Comparison of ENCODE assay signal across 9 cellular contexts in the genomic region with DNA sequence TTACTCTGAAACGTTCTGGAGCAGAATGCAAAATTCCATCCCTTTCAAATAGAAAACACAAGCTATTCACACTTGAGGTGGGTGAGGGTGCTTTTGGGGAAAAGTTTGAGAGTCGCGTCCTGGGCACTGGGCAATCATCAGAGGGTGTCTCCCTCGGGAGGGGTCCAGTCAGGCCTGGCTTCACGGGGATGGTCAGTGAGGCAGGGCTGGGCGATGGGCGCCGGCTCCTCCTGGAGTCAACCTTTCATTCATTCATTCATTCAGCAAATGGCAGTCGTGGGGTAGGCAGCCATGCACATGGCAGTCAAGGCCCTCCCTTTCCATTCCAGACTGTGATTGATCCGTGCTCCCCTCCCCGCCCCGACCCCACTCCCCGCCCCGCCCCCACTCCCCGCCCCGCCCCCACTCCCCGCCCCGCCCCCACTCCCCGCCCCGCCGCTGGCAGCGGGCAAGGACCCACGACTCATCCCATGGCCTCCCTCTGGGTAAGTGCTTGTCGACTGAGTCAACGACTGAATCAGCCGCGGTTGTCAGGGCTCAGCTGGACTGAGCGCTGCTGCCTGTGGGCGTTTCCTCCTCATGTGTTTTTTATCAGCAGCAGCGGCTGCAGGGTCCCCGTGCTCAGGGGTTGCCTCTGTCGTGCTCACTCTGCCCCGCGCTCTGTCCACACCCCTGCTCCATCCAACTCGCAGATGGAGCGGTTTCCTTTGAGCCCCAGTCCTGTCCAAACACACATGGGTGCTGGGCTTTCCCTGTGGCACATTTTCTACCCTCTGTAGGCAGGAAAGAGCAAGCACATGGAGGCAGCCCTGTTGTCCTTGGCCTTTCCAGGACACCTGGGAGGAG. TPM values are rescaled to one million over a fixed set of nuclear protein-coding genes. Genes with fewer than 3 reads are reported as not detected.
DNase-seq lines count a peak whose midpoint lies in the region; ATAC-seq and TF ChIP-seq lines count a peak whose summit lies in the region.
"Had no signal": no experiment of that assay in that cellular context is flagged by ENCODE, and none has a peak within 500 bp of the region (broad histone marks: within the 10 kb centered on the region; RNA-seq: fewer than 3 reads in every experiment).

No MANE protein-coding gene starts in this region.

- DNase-seq in GM23338 (ENCODE audit: low spot score) (peak; percentile 43), RWPE1 (ENCODE audit: low spot score) (peak; percentile 96), amniotic epithelial cell (ENCODE audit: low read depth) (peak; percentile 95), left lung (peak; percentile 72 to 84), inferior parietal cortex (ENCODE audit: extremely low spot score) (no peak), HuH-7 (ENCODE audit: low spot score) (no peak)
- peak; percentile 44 for DNase-seq in stimulated activated CD8-positive, alpha-beta memory T cell treated with anti-CD3 and anti-CD28 coated beads, Interleukin-7, amount 100 ng/mL, for 24 hours (ENCODE audit: low read depth)

- H3K27me3 ChIP-seq in GM23338 (ENCODE audit: insufficient read depth) (no peaks in the 10 kb centered on the region), left lung (peaks cover 0 to 7% of the 10 kb centered on the region in 2 donors)

- peak overlapping the region; percentile 60; the same call in 1 of the 2 replicates for H3K4me2 ChIP-seq in GM23338

- H3K9me3 Mint-ChIP-seq in GM23338, result peaks cover 6% of the 10 kb centered on the region; the same call in 1 of the 3 replicates

- intact Hi-C loops in left lung (cut with DNase I), result loop anchor here in 1 of 2 donors (10.0 kb wide), 1 partner anchor 205 kb away; no protein-coding TSS in a partner anchor

- H3K4me1 ChIP-seq in GM23338 (ENCODE audit: insufficient read depth) (peaks cover 6% of the 10 kb centered on the region; the same call in 1 of the 2 replicates), left lung (peaks cover 15 to 55% of the 10 kb centered on the region in 2 donors)

- H3K27ac ChIP-seq in GM23338 (ENCODE audit: low read depth) (no peak overlapping the region), RWPE1 (peak overlapping the region; percentile 69), left lung (no peak overlapping the region)

- TF ChIP-seq CTCF in GM23338 (conservative IDR thresholded peaks at IDR 0.05; ENCODE audit: low read depth in 2 of 2) (no peak), RWPE1 (conservative IDR thresholded peaks at IDR 0.05; ENCODE audit: low read depth) (no peak), left lung (IDR thresholded peaks at IDR 0.05) (no peak)

- no peak overlapping the region for H3K27ac Mint-ChIP-seq in GM23338

- no peaks in the 10 kb centered on the region for H3F3A ChIP-seq in GM23338 (replicated peaks; ENCODE audit: low read depth)

- H3K9me3 ChIP-seq in left lung, result no peaks in the 10 kb centered on the region

- H2AFZ ChIP-seq in GM23338, result peak overlapping the region; percentile 85

- H3K4me3 ChIP-seq in GM23338 (no peak overlapping the region), left lung (no peak overlapping the region)
- H3K4me3 ChIP-seq: skin epidermis had no signal

- POLR2A ChIA-PET in RWPE1 (lab: Yijun Ruan, JAX; ENCODE audit: low non-redundant PET), result no interaction called here

- no peaks in the 10 kb centered on the region for H4K20me1 ChIP-seq in GM23338 (replicated peaks; ENCODE audit: insufficient read depth)

- no peaks in the 10 kb centered on the region for H3K79me2 ChIP-seq in GM23338 (replicated peaks; ENCODE audit: insufficient read depth)

- H3K36me3 ChIP-seq in GM23338 (ENCODE audit: insufficient read depth), result no peaks in the 10 kb centered on the region
- no peaks in the 10 kb centered on the region for H3K36me3 ChIP-seq in left lung

- H3K9me2 ChIP-seq in GM23338 (ENCODE audit: insufficient read depth), result no peaks in the 10 kb centered on the region

- CTCF ChIA-PET in RWPE1 (lab: Yijun Ruan, JAX), result interaction anchor here (0.6 to 1.1 kb wide), 2 partner anchors 10 to 188 kb away, joined by 3 read pairs; no protein-coding TSS in a partner anchor

- peaks cover 31% of the 10 kb centered on the region for H3K4me1 Mint-ChIP-seq in GM23338

- H3K36me3 Mint-ChIP-seq in GM23338 (ENCODE audit: low read depth), result no peaks in the 10 kb centered on the region

- ATAC-seq in GM23338 (peak; percentile 54), left lung (peak; percentile 65), GM21619 (IDR thresholded peaks at IDR 0.05; ENCODE audit: unreplicated experiment) (no peak)

- H3K27me3 Mint-ChIP-seq in GM23338 (ENCODE audit: insufficient read depth, low read depth, poor library complexity), result peaks cover 6% of the 10 kb centered on the region

- H3K4me3 Mint-ChIP-seq in GM23338, result peak overlapping the region; percentile 46; the same call in 2 of the 3 replicates

TF ChIP-seq in GM23338, 12 proteins besides CTCF, POLR2A, EP300 and RAD21 (continues in another document):
- TF ChIP-seq, protein P1, sequence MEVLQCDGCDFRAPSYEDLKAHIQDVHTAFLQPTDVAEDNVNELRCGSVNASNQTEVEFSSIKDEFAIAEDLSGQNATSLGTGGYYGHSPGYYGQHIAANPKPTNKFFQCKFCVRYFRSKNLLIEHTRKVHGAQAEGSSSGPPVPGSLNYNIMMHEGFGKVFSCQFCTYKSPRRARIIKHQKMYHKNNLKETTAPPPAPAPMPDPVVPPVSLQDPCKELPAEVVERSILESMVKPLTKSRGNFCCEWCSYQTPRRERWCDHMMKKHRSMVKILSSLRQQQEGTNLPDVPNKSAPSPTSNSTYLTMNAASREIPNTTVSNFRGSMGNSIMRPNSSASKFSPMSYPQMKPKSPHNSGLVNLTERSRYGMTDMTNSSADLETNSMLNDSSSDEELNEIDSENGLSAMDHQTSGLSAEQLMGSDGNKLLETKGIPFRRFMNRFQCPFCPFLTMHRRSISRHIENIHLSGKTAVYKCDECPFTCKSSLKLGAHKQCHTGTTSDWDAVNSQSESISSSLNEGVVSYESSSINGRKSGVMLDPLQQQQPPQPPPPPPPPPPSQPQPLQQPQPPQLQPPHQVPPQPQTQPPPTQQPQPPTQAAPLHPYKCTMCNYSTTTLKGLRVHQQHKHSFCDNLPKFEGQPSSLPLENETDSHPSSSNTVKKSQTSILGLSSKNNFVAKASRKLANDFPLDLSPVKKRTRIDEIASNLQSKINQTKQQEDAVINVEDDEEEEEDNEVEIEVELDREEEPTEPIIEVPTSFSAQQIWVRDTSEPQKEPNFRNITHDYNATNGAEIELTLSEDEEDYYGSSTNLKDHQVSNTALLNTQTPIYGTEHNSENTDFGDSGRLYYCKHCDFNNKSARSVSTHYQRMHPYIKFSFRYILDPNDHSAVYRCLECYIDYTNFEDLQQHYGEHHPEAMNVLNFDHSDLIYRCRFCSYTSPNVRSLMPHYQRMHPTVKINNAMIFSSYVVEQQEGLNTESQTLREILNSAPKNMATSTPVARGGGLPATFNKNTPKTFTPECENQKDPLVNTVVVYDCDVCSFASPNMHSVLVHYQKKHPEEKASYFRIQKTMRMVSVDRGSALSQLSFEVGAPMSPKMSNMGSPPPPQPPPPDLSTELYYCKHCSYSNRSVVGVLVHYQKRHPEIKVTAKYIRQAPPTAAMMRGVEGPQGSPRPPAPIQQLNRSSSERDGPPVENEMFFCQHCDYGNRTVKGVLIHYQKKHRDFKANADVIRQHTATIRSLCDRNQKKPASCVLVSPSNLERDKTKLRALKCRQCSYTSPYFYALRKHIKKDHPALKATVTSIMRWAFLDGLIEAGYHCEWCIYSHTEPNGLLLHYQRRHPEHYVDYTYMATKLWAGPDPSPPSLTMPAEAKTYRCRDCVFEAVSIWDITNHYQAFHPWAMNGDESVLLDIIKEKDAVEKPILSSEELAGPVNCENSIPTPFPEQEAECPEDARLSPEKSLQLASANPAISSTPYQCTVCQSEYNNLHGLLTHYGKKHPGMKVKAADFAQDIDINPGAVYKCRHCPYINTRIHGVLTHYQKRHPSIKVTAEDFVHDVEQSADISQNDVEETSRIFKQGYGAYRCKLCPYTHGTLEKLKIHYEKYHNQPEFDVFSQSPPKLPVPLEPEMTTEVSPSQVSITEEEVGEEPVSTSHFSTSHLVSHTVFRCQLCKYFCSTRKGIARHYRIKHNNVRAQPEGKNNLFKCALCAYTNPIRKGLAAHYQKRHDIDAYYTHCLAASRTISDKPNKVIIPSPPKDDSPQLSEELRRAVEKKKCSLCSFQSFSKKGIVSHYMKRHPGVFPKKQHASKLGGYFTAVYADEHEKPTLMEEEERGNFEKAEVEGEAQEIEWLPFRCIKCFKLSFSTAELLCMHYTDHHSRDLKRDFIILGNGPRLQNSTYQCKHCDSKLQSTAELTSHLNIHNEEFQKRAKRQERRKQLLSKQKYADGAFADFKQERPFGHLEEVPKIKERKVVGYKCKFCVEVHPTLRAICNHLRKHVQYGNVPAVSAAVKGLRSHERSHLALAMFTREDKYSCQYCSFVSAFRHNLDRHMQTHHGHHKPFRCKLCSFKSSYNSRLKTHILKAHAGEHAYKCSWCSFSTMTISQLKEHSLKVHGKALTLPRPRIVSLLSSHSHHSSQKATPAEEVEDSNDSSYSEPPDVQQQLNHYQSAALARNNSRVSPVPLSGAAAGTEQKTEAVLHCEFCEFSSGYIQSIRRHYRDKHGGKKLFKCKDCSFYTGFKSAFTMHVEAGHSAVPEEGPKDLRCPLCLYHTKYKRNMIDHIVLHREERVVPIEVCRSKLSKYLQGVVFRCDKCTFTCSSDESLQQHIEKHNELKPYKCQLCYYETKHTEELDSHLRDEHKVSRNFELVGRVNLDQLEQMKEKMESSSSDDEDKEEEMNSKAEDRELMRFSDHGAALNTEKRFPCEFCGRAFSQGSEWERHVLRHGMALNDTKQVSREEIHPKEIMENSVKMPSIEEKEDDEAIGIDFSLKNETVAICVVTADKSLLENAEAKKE (CRISPR knock-in tag; IDR thresholded peaks at IDR 0.05), result no peak
- TF ChIP-seq ETS1 (IDR thresholded peaks at IDR 0.05), result no peak
- no peak for TF ChIP-seq EZH2phosphoT487 (IDR thresholded peaks at IDR 0.05; ENCODE audit: unreplicated experiment)
- no peak for TF ChIP-seq ZNF114 (CRISPR knock-in tag; IDR thresholded peaks at IDR 0.05)
- TF ChIP-seq EZH2 (IDR thresholded peaks at IDR 0.05; ENCODE audit: low read depth, unreplicated experiment), result no peak
- TF ChIP-seq NANOG (IDR thresholded peaks at IDR 0.05; ENCODE audit: borderline replicate concordance), result no peak

RNA-seq across cellular contexts. Expression of gene SPSB1, which starts 12.5 kb away (rescaled TPM):
- total RNA-seq in GM23338 (2014; rRNA removed; shearing (Covaris generic)), result 6.8 and 7.6 TPM in 2 replicates
- polyA plus RNA-seq in GM23338 (2016; fragmentation: Nextera tagmentation; extraction: Ambion mirVana), result 2.1 and 2.4 TPM in 2 replicates
- total RNA-seq in left lung, result 10 to 100 TPM; 24.7 to 39.4 TPM

RNA-seq across cellular contexts. Expression of gene H6PD, which starts 45.7 kb away (rescaled TPM):
- 4.2 and 4.7 TPM in 2 replicates for total RNA-seq in GM23338 (2014; rRNA removed; shearing (Covaris generic))
- polyA plus RNA-seq in GM23338 (2016; fragmentation: Nextera tagmentation; extraction: Ambion mirVana), result 0.99 and 1.2 TPM in 2 replicates
- total RNA-seq in left lung, result 10 to 100 TPM; 33.0 to 42.6 TPM

Comparison
In these comparisons a context has a peak if more than half of its experiments do, and no peak if none do; other contexts are left out.
1. DNase-seq: peak in GM23338 (single experiment), RWPE1 (single experiment), amniotic epithelial cell (single experiment), left lung (2 of 2) and stimulated activated CD8-positive, alpha-beta memory T cell treated with anti-CD3 and anti-CD28 coated beads, Interleukin-7, amount 100 ng/mL, for 24 hours (single experiment); none in inferior parietal cortex (single experiment) and HuH-7 (single experiment).